In genomic region chr17:27593857-27594255, GRCh38 we compare ENCODE assay signal across 29 cellular contexts.
"Had no signal": no experiment of that assay in that cellular context is flagged by ENCODE, and none has a peak within 500 bp of the region (broad histone marks: within the 10 kb centered on the region; RNA-seq: fewer than 3 reads in every experiment).

No MANE protein-coding gene starts in this region.

- H3K36me3 ChIP-seq: cardiac muscle cell, uterus had no signal

- H3K27me3 ChIP-seq: ascending aorta, cardiac muscle cell, heart left ventricle, right atrium auricular region, spleen, uterus had no signal

- H3K4me1 Mint-ChIP-seq: activated B cell treated with CpG ODN at 0.5 μM for 24 hours, immature natural killer cell, neural crest cell had no signal

- H3K4me1 ChIP-seq: ascending aorta, parathyroid adenoma, right atrium auricular region, spleen, uterus had no signal

- ATAC-seq: activated T-cell treated with anti-CD3 and anti-CD28 coated beads, Interleukin-2, amount 50 U/mL, for 4 hours; effector memory CD8-positive, alpha-beta T cell; esophagus mucosa; heart left ventricle; naive thymus-derived CD8-positive, alpha-beta T cell; SK-N-SH treated with all-trans-retinoic acid at 6 μM for 48 hours had no signal

- H3K27ac ChIP-seq: ascending aorta, cardiac muscle cell, coronary artery, heart left ventricle, parathyroid adenoma, right atrium auricular region, spleen, thoracic aorta, uterus had no signal

- H3K9me3 ChIP-seq: ascending aorta, heart left ventricle, right atrium auricular region, spleen, thoracic aorta, uterus had no signal

- H3K27me3 Mint-ChIP-seq: activated B cell treated with CpG ODN at 0.5 μM for 24 hours; activated naive CD8-positive, alpha-beta T cell treated with anti-CD3 and anti-CD28 coated beads, Interleukin-2, amount 10 ng/mL, durations not matched to agents 7 days and 5 days; brain; effector memory CD8-positive, alpha-beta T cell; naive thymus-derived CD8-positive, alpha-beta T cell; type B pancreatic cell had no signal

- DNase-seq: activated B cell treated with CpG ODN at 0.5 μM for 24 hours; activated CD8-positive, alpha-beta memory T cell treated with anti-CD3 and anti-CD28 coated beads, Interleukin-2, amount 50 U/mL, for 4 hours; activated naive CD4-positive, alpha-beta T cell treated with Interleukin-2 at 50 U/mL for 16 hours; activated naive CD8-positive, alpha-beta T cell treated with anti-CD3 and anti-CD28 coated beads, Interleukin-2, amount 10 ng/mL, durations not matched to agents 7 days and 5 days; activated T-cell treated with anti-CD3 and anti-CD28 coated beads, Interleukin-2, amount 50 U/mL, for 4 hours; effector memory CD8-positive, alpha-beta T cell; foreskin fibroblast; heart left ventricle; hypothalamus; immature natural killer cell; kidney; midbrain; naive thymus-derived CD8-positive, alpha-beta T cell; occipital lobe; stimulated activated naive CD4-positive, alpha-beta T cell treated with Interleukin-2 at 50 U/mL for 16 hours; T-helper 2 cell; uterus had no signal

- H3K4me3 ChIP-seq: ascending aorta, cardiac muscle cell, coronary artery, heart left ventricle, right atrium auricular region, spleen, thoracic aorta, uterus had no signal

- H3K27ac Mint-ChIP-seq: activated B cell treated with CpG ODN at 0.5 μM for 24 hours; activated naive CD8-positive, alpha-beta T cell treated with anti-CD3 and anti-CD28 coated beads, Interleukin-2, amount 10 ng/mL, durations not matched to agents 7 days and 5 days; type B pancreatic cell had no signal

- H3K9ac ChIP-seq: parathyroid adenoma had no signal

- H3K9me3 Mint-ChIP-seq: activated B cell treated with CpG ODN at 0.5 μM for 24 hours; activated naive CD8-positive, alpha-beta T cell treated with anti-CD3 and anti-CD28 coated beads, Interleukin-2, amount 10 ng/mL, durations not matched to agents 7 days and 5 days; activated T-cell treated with anti-CD3 and anti-CD28 coated beads, Interleukin-2, amount 50 U/mL, for 4 hours; brain; effector memory CD8-positive, alpha-beta T cell; naive thymus-derived CD8-positive, alpha-beta T cell; neural crest cell; type B pancreatic cell had no signal

- H3K4me3 Mint-ChIP-seq: activated B cell treated with CpG ODN at 0.5 μM for 24 hours; activated naive CD8-positive, alpha-beta T cell treated with anti-CD3 and anti-CD28 coated beads, Interleukin-2, amount 10 ng/mL, durations not matched to agents 7 days and 5 days; activated T-cell treated with anti-CD3 and anti-CD28 coated beads, Interleukin-2, amount 50 U/mL, for 4 hours; brain; effector memory CD8-positive, alpha-beta T cell; immature natural killer cell; naive thymus-derived CD8-positive, alpha-beta T cell; neural crest cell; type B pancreatic cell had no signal
